26 cellular contexts compared by ENCODE assay signal in genomic region chr12:1906579-1906978, GRCh38.
"Had no signal": no experiment of that assay in that cellular context is flagged by ENCODE, and none has a peak within 500 bp of the region (broad histone marks: within the 10 kb centered on the region; RNA-seq: fewer than 3 reads in every experiment).

No MANE protein-coding gene starts in this region.

- H3K9me3 ChIP-seq: pancreas had no signal

- H3K36me3 ChIP-seq: neutrophil, pancreas, right lobe of liver, stomach, suprapubic skin, tibial nerve, uterus had no signal

- H3K27me3 ChIP-seq: pancreas, right lobe of liver, uterus had no signal

- ATAC-seq: activated T-cell treated with anti-CD3 and anti-CD28 coated beads, Interleukin-2, amount 50 U/mL, for 72 hours; pancreas; right lobe of liver; stimulated activated effector memory CD8-positive, alpha-beta T cell treated with anti-CD3 and anti-CD28 coated beads, Interleukin-12 subunit alpha, Interleukin-12 subunit beta, amount 100 ng/mL, for 72 hours had no signal

- H3K4me1 ChIP-seq: foreskin keratinocyte, pancreas, right lobe of liver, uterus had no signal

- H3K27ac Mint-ChIP-seq: activated T-cell treated with anti-CD3 and anti-CD28 coated beads, Interleukin-2, amount 50 U/mL, for 72 hours; brain; nephron; stimulated activated effector memory CD8-positive, alpha-beta T cell treated with anti-CD3 and anti-CD28 coated beads, Interleukin-12 subunit alpha, Interleukin-12 subunit beta, amount 100 ng/mL, for 72 hours had no signal

- H3K27ac ChIP-seq: foreskin keratinocyte, neutrophil, pancreas, right lobe of liver, stomach, suprapubic skin, tibial nerve, uterus, WERI-Rb-1 had no signal

- H3K4me3 ChIP-seq: pancreas, right lobe of liver, stomach, suprapubic skin, tibial nerve, uterus had no signal

- H3K36me3 Mint-ChIP-seq: stimulated activated effector memory CD8-positive, alpha-beta T cell treated with anti-CD3 and anti-CD28 coated beads, Interleukin-12 subunit alpha, Interleukin-12 subunit beta, amount 100 ng/mL, for 72 hours had no signal

- H3K4me1 Mint-ChIP-seq: brain, nephron had no signal

- DNase-seq: activated CD4-positive, alpha-beta T cell treated with anti-CD3 and anti-CD28 coated beads, Interleukin-2, amount 50 U/mL, for 1 hour; activated CD4-positive, CD25-positive, alpha-beta regulatory T cell treated with anti-CD3 and anti-CD28 coated beads, Interleukin-2, amount 50 U/mL, for 72 hours; activated gamma-delta T cell; activated naive CD4-positive, alpha-beta T cell treated with anti-CD3 and anti-CD28 coated beads, Interleukin-2, amount 50 U/mL, for 16 hours; activated T-cell treated with anti-CD3 and anti-CD28 coated beads, Interleukin-2, amount 50 U/mL, for 72 hours; aorta; caudate nucleus; dermis blood vessel endothelial cell; effector CD8-positive, alpha-beta T cell; erythroblast; foreskin keratinocyte; hippocampal formation; kidney glomerular epithelial cell; pancreas; right lobe of liver; small intestine; stimulated activated CD4-positive, alpha-beta T cell treated with anti-CD3 and anti-CD28 coated beads, Interleukin-2, amount 100 ng/mL, for 24 hours; stomach; WERI-Rb-1 had no signal

- H3K4me3 Mint-ChIP-seq: activated T-cell treated with anti-CD3 and anti-CD28 coated beads, Interleukin-2, amount 50 U/mL, for 72 hours; brain; nephron; stimulated activated effector memory CD8-positive, alpha-beta T cell treated with anti-CD3 and anti-CD28 coated beads, Interleukin-12 subunit alpha, Interleukin-12 subunit beta, amount 100 ng/mL, for 72 hours had no signal
